ENCODE assay signal across 17 cellular contexts in the genomic region with DNA sequence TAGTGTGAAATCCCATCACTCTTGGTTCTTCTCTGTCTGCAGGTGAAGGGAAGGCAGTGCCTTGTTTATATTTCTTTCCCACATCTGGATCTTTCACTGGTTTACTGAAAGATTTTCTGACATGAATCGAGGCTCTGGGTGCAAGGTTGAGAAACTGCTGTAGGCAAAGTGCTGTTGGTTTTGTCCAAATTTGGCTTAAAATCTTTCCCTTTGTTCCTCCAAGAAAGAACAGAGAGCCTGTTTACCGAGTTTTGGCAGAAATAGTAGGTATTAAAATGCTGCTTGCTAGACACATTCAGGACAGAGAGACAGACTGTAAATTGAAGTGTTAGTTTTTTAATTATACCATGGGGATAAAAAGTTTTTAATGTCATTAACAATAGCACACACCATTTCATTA. TPM values are rescaled to one million over a fixed set of nuclear protein-coding genes. Genes with fewer than 3 reads are reported as not detected.
A peak's percentile ranks its signal among the peaks of the same experiment; 100 is the strongest.
DNase-seq lines count a peak whose midpoint lies in the region; ATAC-seq and TF ChIP-seq lines count a peak whose summit lies in the region.
"Had no signal": no experiment of that assay in that cellular context is flagged by ENCODE, and none has a peak within 500 bp of the region (broad histone marks: within the 10 kb centered on the region; RNA-seq: fewer than 3 reads in every experiment).

No MANE protein-coding gene starts in this region.

- TF ChIP-seq CTCF in dorsolateral prefrontal cortex (IDR thresholded peaks at IDR 0.05 in 54 of 56, conservative IDR thresholded peaks at IDR 0.05 in 2 of 56; ENCODE audit: low read depth in 1 of 56, partially characterized antibody in 56 of 56) = no peak

- H3K9ac ChIP-seq in mesenchymal stem cell (ENCODE audit: low read length) = no peak overlapping the region
- H3K9ac ChIP-seq: BLaER1 treated with 17β-estradiol and CSF1 and Interleukin-3, amounts not matched to agents 10 nM and 100 nM had no signal

- H2AK5ac ChIP-seq in mesenchymal stem cell (ENCODE audit: low read length, severe bottlenecking) = no peak overlapping the region

- H3K27me3 ChIP-seq in dorsolateral prefrontal cortex = no peaks in the 10 kb centered on the region
- H3K27me3 ChIP-seq in mesenchymal stem cell (ENCODE audit: control insufficient read depth in 1 of 2, insufficient read depth in 1 of 2, low read length in 2 of 2) = no peaks in the 10 kb centered on the region
- H3K27me3 ChIP-seq: BLaER1 treated with 17β-estradiol and CSF1 and Interleukin-3, amounts not matched to agents 10 nM and 100 nM had no signal

- no peak overlapping the region for H3K4me2 ChIP-seq in mesenchymal stem cell (ENCODE audit: low read length, poor library complexity, severe bottlenecking)
- H3K4me2 ChIP-seq: BLaER1 treated with 17β-estradiol and CSF1 and Interleukin-3, amounts not matched to agents 10 nM and 100 nM had no signal

- no peak overlapping the region for H3K14ac ChIP-seq in mesenchymal stem cell (ENCODE audit: low read length in 2 of 2)

- no peak overlapping the region for H2BK5ac ChIP-seq in mesenchymal stem cell (ENCODE audit: low read depth, low read length, poor library complexity, severe bottlenecking)

- no peak overlapping the region for H2AFZ ChIP-seq in mesenchymal stem cell (ENCODE audit: low read depth, low read length)

- no peak overlapping the region for H3K4me3 Mint-ChIP-seq in activated T-cell treated with anti-CD3 and anti-CD28 coated beads, Interleukin-2, amount 50 U/mL, for 72 hours
- no peak overlapping the region for H3K4me3 Mint-ChIP-seq in activated T-cell treated with anti-CD3 and anti-CD28 coated beads, Interleukin-2, amount 50 U/mL, for 4 hours
- H3K4me3 Mint-ChIP-seq: CD4-positive, CD25-positive, alpha-beta regulatory T cell; H9 had no signal

- DNase-seq in activated T-cell treated with anti-CD3 and anti-CD28 coated beads, Interleukin-2, amount 50 U/mL, for 72 hours = no peak
- no peak for DNase-seq in activated T-cell treated with anti-CD3 and anti-CD28 coated beads, Interleukin-2, amount 50 U/mL, for 4 hours
- DNase-seq in dorsolateral prefrontal cortex (no peak), pons (ENCODE audit: low spot score) (peak; percentile 75), mesenchymal stem cell (no peak), T-helper 9 cell (no peak), NAMALWA (ENCODE audit: low spot score) (no peak)
- DNase-seq: 8988T; ACHN; Calu3; CD4-positive, CD25-positive, alpha-beta regulatory T cell; DMS 273 treated with DMSO at 0.1 percent for 48 hours; GOT3; H9 had no signal

- H3K9me3 Mint-ChIP-seq in activated T-cell treated with anti-CD3 and anti-CD28 coated beads, Interleukin-2, amount 50 U/mL, for 72 hours = no peaks in the 10 kb centered on the region
- H3K9me3 Mint-ChIP-seq in activated T-cell treated with anti-CD3 and anti-CD28 coated beads, Interleukin-2, amount 50 U/mL, for 4 hours = no peaks in the 10 kb centered on the region
- H3K9me3 Mint-ChIP-seq: CD4-positive, CD25-positive, alpha-beta regulatory T cell; H9 had no signal

- 100% methylated on average over 1 of the region's 2 CpGs for WGBS in mesenchymal stem cell

- no peaks in the 10 kb centered on the region for H3K9me3 ChIP-seq in mesenchymal stem cell (ENCODE audit: control insufficient read depth, low read length)
- H3K9me3 ChIP-seq: BLaER1 treated with 17β-estradiol and CSF1 and Interleukin-3, amounts not matched to agents 10 nM and 100 nM had no signal

- H2BK12ac ChIP-seq in mesenchymal stem cell (ENCODE audit: low read length in 2 of 2) = no peak overlapping the region

- peak overlapping the region; percentile 77 for H3K27ac Mint-ChIP-seq in activated T-cell treated with anti-CD3 and anti-CD28 coated beads, Interleukin-2, amount 50 U/mL, for 72 hours

- ATAC-seq in activated T-cell treated with anti-CD3 and anti-CD28 coated beads, Interleukin-2, amount 50 U/mL, for 72 hours (replicated peaks in 1 of 2) = no peak
- no peak for ATAC-seq in activated T-cell treated with anti-CD3 and anti-CD28 coated beads, Interleukin-2, amount 50 U/mL, for 4 hours
- no peak for ATAC-seq in GM18520 (IDR thresholded peaks at IDR 0.05; ENCODE audit: unreplicated experiment)
- ATAC-seq: GM12878 had no signal

- H3K36me3 Mint-ChIP-seq in activated T-cell treated with anti-CD3 and anti-CD28 coated beads, Interleukin-2, amount 50 U/mL, for 72 hours (ENCODE audit: insufficient read depth in 2 of 2) = peaks cover 4 to 19% of the 10 kb centered on the region in 2 donors
- H3K36me3 Mint-ChIP-seq in activated T-cell treated with anti-CD3 and anti-CD28 coated beads, Interleukin-2, amount 50 U/mL, for 4 hours (ENCODE audit: insufficient read depth) = peaks cover 56% of the 10 kb centered on the region

- H2BK15ac ChIP-seq in mesenchymal stem cell (ENCODE audit: low read depth, poor library complexity, severe bottlenecking) = no peak overlapping the region

- H3K4me1 ChIP-seq in mesenchymal stem cell (ENCODE audit: control insufficient read depth, insufficient read depth, low read depth, low read length) = no peaks in the 10 kb centered on the region

- intact Hi-C loops in dorsolateral prefrontal cortex (cut with DNase I) = loop anchor here (10.0 kb wide), 1 partner anchor 131 kb away; a partner anchor contains a TSS

- H3K27me3 Mint-ChIP-seq in activated T-cell treated with anti-CD3 and anti-CD28 coated beads, Interleukin-2, amount 50 U/mL, for 72 hours (ENCODE audit: low read depth) = no peaks in the 10 kb centered on the region
- H3K27me3 Mint-ChIP-seq in activated T-cell treated with anti-CD3 and anti-CD28 coated beads, Interleukin-2, amount 50 U/mL, for 4 hours (ENCODE audit: low read depth) = no peaks in the 10 kb centered on the region
- H3K27me3 Mint-ChIP-seq: CD4-positive, CD25-positive, alpha-beta regulatory T cell had no signal

- H3K4me3 ChIP-seq in dorsolateral prefrontal cortex (peak overlapping the region in 13 of 59 donors; percentile 0 to 43 (median 13)), mesenchymal stem cell (ENCODE audit: insufficient read depth in 1 of 2, low read depth in 1 of 2, low read length in 2 of 2) (no peak overlapping the region)
- H3K4me3 ChIP-seq: BLaER1 treated with 17β-estradiol and CSF1 and Interleukin-3, amounts not matched to agents 10 nM and 100 nM; GM12878 had no signal

- H2BK120ac ChIP-seq in mesenchymal stem cell (ENCODE audit: low read depth, low read length) = no peak overlapping the region

- peaks cover 22% of the 10 kb centered on the region for H3K79me1 ChIP-seq in mesenchymal stem cell (replicated peaks; ENCODE audit: low read length, poor library complexity, severe bottlenecking)

- H3K18ac ChIP-seq in mesenchymal stem cell (ENCODE audit: low read depth in 1 of 2, low read length in 2 of 2) = no peak overlapping the region

- H3K27ac ChIP-seq in dorsolateral prefrontal cortex (peak overlapping the region in 58 of 59 donors; percentile 54 to 94 (median 84)), mesenchymal stem cell (ENCODE audit: low read length, poor library complexity, severe bottlenecking) (no peak overlapping the region)

- H3K4ac ChIP-seq in mesenchymal stem cell (ENCODE audit: low read depth in 1 of 2, low read length in 2 of 2) = no peak overlapping the region

- no peak overlapping the region for H4K8ac ChIP-seq in mesenchymal stem cell (ENCODE audit: low read length)

- no peak overlapping the region for H3K23ac ChIP-seq in mesenchymal stem cell (ENCODE audit: low read length in 2 of 2)

- no peak overlapping the region for H4K91ac ChIP-seq in mesenchymal stem cell (ENCODE audit: low read length)

- H3K36me3 ChIP-seq in mesenchymal stem cell (ENCODE audit: control insufficient read depth in 1 of 2, insufficient read depth in 2 of 2, low read depth in 1 of 2, low read length in 2 of 2) = peaks cover 5 to 82% of the 10 kb centered on the region in 2 experiments

- H3K4me1 Mint-ChIP-seq in activated T-cell treated with anti-CD3 and anti-CD28 coated beads, Interleukin-2, amount 50 U/mL, for 72 hours (ENCODE audit: low read depth) = no peaks in the 10 kb centered on the region
- peaks cover 9% of the 10 kb centered on the region for H3K4me1 Mint-ChIP-seq in activated T-cell treated with anti-CD3 and anti-CD28 coated beads, Interleukin-2, amount 50 U/mL, for 4 hours (ENCODE audit: low read depth)
- H3K4me1 Mint-ChIP-seq: H9 had no signal

RNA-seq across cellular contexts. Expression of a gene that starts 21.5 kb away (rescaled TPM):
- total RNA-seq in activated T-cell treated with anti-CD3 and anti-CD28 coated beads, Interleukin-2, amount 50 U/mL, for 72 hours = 10 to 100 TPM; 25.3 to 36.8 TPM
- 10 to 100 TPM; 31.2 to 43.2 (median 31.2) TPM for total RNA-seq in activated T-cell treated with anti-CD3 and anti-CD28 coated beads, Interleukin-2, amount 50 U/mL, for 4 hours
- total RNA-seq in dorsolateral prefrontal cortex = 10 to 100 TPM; 11.3 to 30.0 (median 19.1) TPM
- 28.1 TPM for polyA plus RNA-seq in mesenchymal stem cell (2013, experiment 1 of 2)
- 28.7 TPM for polyA plus RNA-seq in mesenchymal stem cell (2013, experiment 2 of 2)

RNA-seq across cellular contexts. Expression of a gene that starts 21.7 kb away (rescaled TPM):
- 10 to 100 TPM; 15.8 to 17.6 TPM for total RNA-seq in activated T-cell treated with anti-CD3 and anti-CD28 coated beads, Interleukin-2, amount 50 U/mL, for 72 hours
- 1 to 10 TPM; 6.7 to 8.7 (median 6.8) TPM for total RNA-seq in activated T-cell treated with anti-CD3 and anti-CD28 coated beads, Interleukin-2, amount 50 U/mL, for 4 hours
- 10 to 100 TPM; 22.9 to 79.1 (median 51.0) TPM for total RNA-seq in dorsolateral prefrontal cortex
- polyA plus RNA-seq in mesenchymal stem cell (2013, experiment 1 of 2) = 3.8 TPM
- 3.6 TPM for polyA plus RNA-seq in mesenchymal stem cell (2013, experiment 2 of 2)
